Comparison of ENCODE assay signal across 1 cellular context in genomic region chr6:104959453-104959858, GRCh38.
TF ChIP-seq lines count a peak whose summit lies in the region.

No MANE protein-coding gene starts in this region.

TF ChIP-seq in K562, 482 proteins besides CTCF, POLR2A, EP300 and RAD21:
- TF ChIP-seq KDM4B (IDR thresholded peaks at IDR 0.05; ENCODE audit: borderline replicate concordance in 2 of 2, low read depth in 1 of 2), result no peak
- peak; percentile 46; the same call in 1 of the 2 replicates for TF ChIP-seq ZFX (CRISPR knock-in tag; IDR thresholded peaks at IDR 0.05)
- TF ChIP-seq YY1 (IDR thresholded peaks at IDR 0.05; ENCODE audit: borderline replicate concordance in 1 of 3, control insufficient read depth in 1 of 3, extremely low read depth in 1 of 3, insufficient read depth in 3 of 3, insufficient read length in 1 of 3, insufficient replicate concordance in 2 of 3, low read depth in 1 of 3, low read length in 2 of 3), result peak in 1 of 3 experiments; percentile 34
- TF ChIP-seq NONO (IDR thresholded peaks at IDR 0.05; ENCODE audit: low read depth in 2 of 2, low read length in 1 of 2), result 0 out of 4 replicates have a peak, but pooled peaks of 1 of the 2 experiments have one; percentile 32
- no peak for TF ChIP-seq NR2C2 (CRISPR knock-in tag; IDR thresholded peaks at IDR 0.05)
- TF ChIP-seq NR2C2 (tag; IDR thresholded peaks at IDR 0.05), result peak; percentile 3; the same call in 1 of the 2 replicates
- 0 out of 2 replicates have a peak, but pooled peaks have one; percentile 2 for TF ChIP-seq ZNF316 (IDR thresholded peaks at IDR 0.05)
- TF ChIP-seq CHAMP1 (IDR thresholded peaks at IDR 0.05), result 0 out of 2 replicates have a peak, but pooled peaks have one; percentile 51
- no peak for TF ChIP-seq ZNF699 (CRISPR knock-in tag; IDR thresholded peaks at IDR 0.05; ENCODE audit: insufficient replicate concordance)
- TF ChIP-seq C11orf30 (IDR thresholded peaks at IDR 0.05; ENCODE audit: low read depth), result peak; percentile 19; the same call in 1 of the 2 replicates
- TF ChIP-seq FOXK2 (conservative IDR thresholded peaks at IDR 0.05 in 1 of 2, IDR thresholded peaks at IDR 0.05 in 1 of 2; ENCODE audit: low read depth in 2 of 2), result peak in 1 of 2 experiments; percentile 14; a peak in 1 of 4 replicates
- TF ChIP-seq MLLT1 (IDR thresholded peaks at IDR 0.05), result peak in 1 of 2 experiments; percentile 16; a peak in 1 of 4 replicates
